Comparison of ENCODE assay signal across 9 cellular contexts in the genomic region with DNA sequence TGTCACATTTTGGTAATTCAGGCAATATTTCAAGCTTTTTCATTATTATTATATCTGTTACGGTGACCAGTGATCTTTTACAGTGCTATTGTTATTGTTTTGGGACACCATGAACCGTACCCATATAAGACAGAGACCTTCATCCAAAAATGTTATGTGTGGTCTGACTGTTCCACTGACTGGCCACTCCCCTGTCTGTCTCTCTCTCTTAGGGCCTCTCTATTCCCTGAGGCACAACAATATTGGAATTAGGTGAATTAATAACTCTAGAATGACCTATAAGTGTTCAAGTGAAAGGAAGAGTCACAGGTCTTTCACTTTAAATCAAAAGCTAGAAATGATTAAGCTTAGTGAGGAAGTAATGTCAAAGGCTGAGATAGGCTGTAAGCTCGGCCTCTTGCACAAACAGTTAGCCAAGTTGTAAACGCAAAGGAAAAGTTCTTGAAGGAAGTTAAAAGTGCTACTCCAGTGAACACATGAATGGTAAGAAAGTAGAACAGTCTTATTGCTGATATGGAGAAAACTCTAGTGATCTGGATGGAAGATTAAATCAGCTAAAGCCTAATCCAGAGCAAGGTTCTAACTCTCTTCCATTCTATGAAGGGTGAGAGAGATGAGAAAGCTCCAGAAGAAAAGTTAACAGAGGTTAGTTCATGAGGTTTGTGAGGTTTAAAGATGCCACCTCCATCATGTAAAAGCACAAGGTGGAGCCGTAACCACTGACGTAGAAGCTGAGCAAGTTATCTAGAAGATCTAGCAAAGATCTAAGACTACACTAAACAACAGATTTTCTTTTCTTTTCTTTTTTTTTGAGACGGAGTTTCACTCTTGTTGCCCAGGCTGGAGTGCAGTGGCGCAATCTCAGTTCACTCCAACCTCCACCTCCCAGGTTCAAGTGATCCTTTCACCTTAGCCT. TPM values are rescaled to one million over a fixed set of nuclear protein-coding genes. Genes with fewer than 3 reads are reported as not detected.
DNase-seq lines count a peak whose midpoint lies in the region; ATAC-seq and TF ChIP-seq lines count a peak whose summit lies in the region.
"Had no signal": no experiment of that assay in that cellular context is flagged by ENCODE, and none has a peak within 500 bp of the region (broad histone marks: within the 10 kb centered on the region; RNA-seq: fewer than 3 reads in every experiment).

No MANE protein-coding gene starts in this region.

- TF ChIP-seq CTCF in suprapubic skin (IDR thresholded peaks at IDR 0.05) (no peak), coronary artery (IDR thresholded peaks at IDR 0.05) (no peak)

- H3K9me3 ChIP-seq in suprapubic skin, result no peaks in the 10 kb centered on the region

- H3K4me3 ChIP-seq in suprapubic skin, result no peak overlapping the region
- no peak overlapping the region for H3K4me3 ChIP-seq in coronary artery
- H3K4me3 ChIP-seq: SK-N-MC had no signal

- peaks cover 73% of the 10 kb centered on the region for H3K4me1 Mint-ChIP-seq in stimulated activated naive CD8-positive, alpha-beta T cell treated with anti-CD3 and anti-CD28 coated beads, Interleukin-15, amount 100 ng/mL, for 72 hours

- peak; percentile 67 for ATAC-seq in HG03432 (IDR thresholded peaks at IDR 0.05; ENCODE audit: unreplicated experiment)
- peak; percentile 81 for ATAC-seq in stimulated activated naive CD8-positive, alpha-beta T cell treated with anti-CD3 and anti-CD28 coated beads, Interleukin-15, amount 100 ng/mL, for 72 hours

- H3K27me3 ChIP-seq in suprapubic skin, result no peaks in the 10 kb centered on the region

- 87% methylated on average over 8 of the region's 8 CpGs for WGBS in suprapubic skin

- H3K27me3 Mint-ChIP-seq in stimulated activated naive CD8-positive, alpha-beta T cell treated with anti-CD3 and anti-CD28 coated beads, Interleukin-15, amount 100 ng/mL, for 72 hours, result no peaks in the 10 kb centered on the region

- no peak for TF ChIP-seq POLR2A in suprapubic skin (IDR thresholded peaks at IDR 0.05)

- H3K9me3 Mint-ChIP-seq in stimulated activated naive CD8-positive, alpha-beta T cell treated with anti-CD3 and anti-CD28 coated beads, Interleukin-15, amount 100 ng/mL, for 72 hours, result peaks cover 5 to 7% of the 10 kb centered on the region in 2 donors

- no peaks in the 10 kb centered on the region for H3K4me1 ChIP-seq in suprapubic skin

- H3K27ac Mint-ChIP-seq in stimulated activated naive CD8-positive, alpha-beta T cell treated with anti-CD3 and anti-CD28 coated beads, Interleukin-15, amount 100 ng/mL, for 72 hours, result peak overlapping the region; percentile 87 to 96

- H3K4me3 Mint-ChIP-seq in stimulated activated naive CD8-positive, alpha-beta T cell treated with anti-CD3 and anti-CD28 coated beads, Interleukin-15, amount 100 ng/mL, for 72 hours, result peak overlapping the region; percentile 82 to 83

- DNase-seq in activated T-cell treated with anti-CD3 and anti-CD28 coated beads for 24 hours (ENCODE audit: low read depth) (peak; percentile 23), activated T-cell treated with anti-CD3 and anti-CD28 coated beads for 4 hours (no peak), NCI-H1436 (lab: John Stamatoyannopoulos, UW) (no peak), suprapubic skin (ENCODE audit: low spot score in 2 of 2) (no peak), coronary artery (ENCODE audit: low spot score) (no peak)
- DNase-seq in activated effector memory CD4-positive, alpha-beta T cell treated with anti-CD3 and anti-CD28 coated beads, Interleukin-2, amount 50 U/mL, for 16 hours, result peak; percentile 72
- peak in 1 of 2 donors; percentile 55 for DNase-seq in stimulated activated naive CD8-positive, alpha-beta T cell treated with anti-CD3 and anti-CD28 coated beads, Interleukin-15, amount 100 ng/mL, for 72 hours

- H3K27ac ChIP-seq in suprapubic skin, result no peak overlapping the region
- H3K27ac ChIP-seq in coronary artery, result peak overlapping the region in 1 of 2 donors; percentile 36
- H3K27ac ChIP-seq: SK-N-MC had no signal

- H3K36me3 ChIP-seq in suprapubic skin, result no peaks in the 10 kb centered on the region

- no peak for TF ChIP-seq EP300 in suprapubic skin (IDR thresholded peaks at IDR 0.05)

RNA-seq across cellular contexts. Expression of a gene that starts 19.7 kb away (rescaled TPM):
- total RNA-seq in suprapubic skin, result 1 to 10 TPM; 3.3 to 7.8 (median 5.3) TPM

Comparison
In these comparisons a context has a peak if more than half of its experiments do, and no peak if none do; other contexts are left out.
1. DNase-seq: peak in activated T-cell treated with anti-CD3 and anti-CD28 coated beads for 24 hours (single experiment) and activated effector memory CD4-positive, alpha-beta T cell treated with anti-CD3 and anti-CD28 coated beads, Interleukin-2, amount 50 U/mL, for 16 hours (single experiment); none in activated T-cell treated with anti-CD3 and anti-CD28 coated beads for 4 hours (single experiment), NCI-H1436 (single experiment), suprapubic skin (0 of 2) and coronary artery (single experiment).